In the genomic region with DNA sequence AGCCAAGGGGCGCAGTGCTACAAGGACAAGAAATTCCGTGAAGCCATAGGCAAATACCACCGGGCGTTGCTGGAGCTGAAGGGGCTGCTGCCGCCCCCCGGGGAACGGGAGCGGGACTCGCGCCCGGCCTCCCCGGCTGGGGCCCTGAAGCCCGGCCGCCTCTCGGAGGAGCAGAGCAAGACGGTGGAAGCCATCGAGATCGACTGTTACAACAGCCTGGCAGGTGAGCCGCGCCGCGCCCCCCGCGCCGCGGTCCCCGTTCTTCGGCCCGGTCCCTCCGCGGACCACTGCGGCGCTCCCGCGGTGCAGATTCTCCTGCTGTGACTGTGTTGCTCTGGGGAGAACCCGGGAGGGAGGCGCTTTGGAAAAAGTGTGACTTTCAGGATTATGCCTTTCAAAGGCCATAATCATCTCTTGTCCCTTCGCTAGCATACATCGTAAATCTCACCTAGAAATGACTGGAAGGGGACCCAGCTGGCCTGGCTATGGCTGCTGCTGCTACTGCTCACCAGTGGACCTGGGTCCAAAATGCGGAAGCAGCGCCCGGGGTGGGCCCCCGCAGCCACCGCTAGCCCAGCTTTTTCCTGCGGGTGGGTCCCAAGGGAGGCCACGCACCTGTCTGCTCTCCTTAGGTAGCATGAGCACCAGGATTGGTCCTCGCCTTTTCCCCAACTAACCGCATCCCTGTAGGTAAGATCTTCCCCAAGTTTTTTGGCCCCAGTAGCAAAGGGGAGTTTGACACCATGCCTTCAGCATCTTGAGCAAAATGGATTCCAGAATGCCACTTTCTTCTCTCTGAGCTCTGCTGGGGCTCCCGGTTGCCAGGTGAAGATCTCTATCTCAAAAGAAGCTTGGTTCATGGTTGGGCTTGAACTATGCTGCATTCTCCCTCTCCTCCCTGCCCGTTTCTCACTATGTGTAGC, we compare ENCODE assay signal across 8 cellular contexts.
A peak's percentile ranks its signal among the peaks of the same experiment; 100 is the strongest.
DNase-seq lines count a peak whose midpoint lies in the region; ATAC-seq and TF ChIP-seq lines count a peak whose summit lies in the region.

No MANE protein-coding gene starts in this region.

- no peak for TF ChIP-seq CTCF in LNCaP clone FGC (IDR thresholded peaks at IDR 0.05; ENCODE audit: control insufficient read depth, extremely low read depth, insufficient read depth)
- no peak for TF ChIP-seq CTCF in fibroblast of pulmonary artery (IDR thresholded peaks at IDR 0.05; ENCODE audit: low read length, missing control alignments)
- TF ChIP-seq CTCF in neutrophil (IDR thresholded peaks at IDR 0.05) = no peak

- H3K9me3 Mint-ChIP-seq in activated T-cell treated with anti-CD3 and anti-CD28 coated beads, Interleukin-2, amount 50 U/mL, for 24 hours = no peaks in the 10 kb centered on the region

- peaks cover 59% of the 10 kb centered on the region for H3K4me1 Mint-ChIP-seq in activated T-cell treated with anti-CD3 and anti-CD28 coated beads, Interleukin-2, amount 50 U/mL, for 24 hours (ENCODE audit: low read depth)

- H3K4me1 ChIP-seq in ACC112 (ENCODE audit: control insufficient read depth, insufficient read depth, low read length, unreplicated experiment) (no peaks in the 10 kb centered on the region), neutrophil (ENCODE audit: control insufficient read depth in 1 of 2, insufficient read depth in 1 of 2, low read depth in 1 of 2, low read length in 1 of 2) (peaks cover 21 to 32% of the 10 kb centered on the region in 2 experiments)

- H3K4me3 Mint-ChIP-seq in activated T-cell treated with anti-CD3 and anti-CD28 coated beads, Interleukin-2, amount 50 U/mL, for 24 hours = peak overlapping the region; percentile 90

- H3K4me3 ChIP-seq in ACC112 (ENCODE audit: low read depth, low read length) = peak overlapping the region; percentile 77
- H3K4me3 ChIP-seq in LNCaP clone FGC (ENCODE audit: low read depth, low read length) = peak overlapping the region; percentile 61
- H3K4me3 ChIP-seq in fibroblast of pulmonary artery (replicated peaks; ENCODE audit: low read depth, low read length) = peak overlapping the region; percentile 28
- H3K4me3 ChIP-seq in neutrophil (ENCODE audit: low read depth in 1 of 2, low read length in 1 of 2) = peak overlapping the region; percentile 60 to 71

- no peak for DNase-seq in LNCaP clone FGC (ENCODE audit: low read depth)
- DNase-seq in activated T-cell treated with anti-CD3 and anti-CD28 coated beads, Interleukin-2, amount 50 U/mL, for 24 hours = peak; percentile 72
- DNase-seq in fibroblast of pulmonary artery (ENCODE audit: low read depth) = no peak

- peaks cover 85% of the 10 kb centered on the region for H3K27me3 ChIP-seq in ACC112 (ENCODE audit: insufficient read depth, low read length)
- peaks cover 84% of the 10 kb centered on the region for H3K27me3 ChIP-seq in neutrophil

- no peaks in the 10 kb centered on the region for H3K27me3 Mint-ChIP-seq in activated T-cell treated with anti-CD3 and anti-CD28 coated beads, Interleukin-2, amount 50 U/mL, for 24 hours

- no peaks in the 10 kb centered on the region for H3K36me3 ChIP-seq in ACC112 (ENCODE audit: insufficient read depth, low read length)
- no peaks in the 10 kb centered on the region for H3K36me3 ChIP-seq in neutrophil

- H3K36me3 Mint-ChIP-seq in activated T-cell treated with anti-CD3 and anti-CD28 coated beads, Interleukin-2, amount 50 U/mL, for 24 hours (ENCODE audit: low read depth) = peaks cover 14% of the 10 kb centered on the region

- ATAC-seq in GM18511 (IDR thresholded peaks at IDR 0.05; ENCODE audit: unreplicated experiment) (peak; percentile 41), HG02870 (IDR thresholded peaks at IDR 0.05; ENCODE audit: unreplicated experiment) (no peak), GM21717 (IDR thresholded peaks at IDR 0.05; ENCODE audit: unreplicated experiment) (no peak)

- H3K27ac ChIP-seq in ACC112 (ENCODE audit: low read depth, low read length) (no peak overlapping the region), neutrophil (peak overlapping the region; percentile 66)

- H2AFZ ChIP-seq in ACC112 (ENCODE audit: low read length, unreplicated experiment) = peak overlapping the region; percentile 48

- no peaks in the 10 kb centered on the region for H3K79me2 ChIP-seq in ACC112 (ENCODE audit: control insufficient read depth, insufficient read depth, low read length, unreplicated experiment)

- peak overlapping the region; percentile 91 for H3K27ac Mint-ChIP-seq in activated T-cell treated with anti-CD3 and anti-CD28 coated beads, Interleukin-2, amount 50 U/mL, for 24 hours

- H3K9me3 ChIP-seq in neutrophil = no peaks in the 10 kb centered on the region
